Comparison of ENCODE assay signal across 30 cellular contexts in genomic region chr4:173418636-173419035, GRCh38. TPM values are rescaled to one million over a fixed set of nuclear protein-coding genes. Genes with fewer than 3 reads are reported as not detected.
DNase-seq lines count a peak whose midpoint lies in the region; FAIRE-seq and TF ChIP-seq lines count a peak whose summit lies in the region.
"Had no signal": no experiment of that assay in that cellular context is flagged by ENCODE, and none has a peak within 500 bp of the region (broad histone marks: within the 10 kb centered on the region; RNA-seq: fewer than 3 reads in every experiment).

No MANE protein-coding gene starts in this region.

- FAIRE-seq in bronchial epithelial cell (lab: Jason Lieb, UNC) = no peak
- FAIRE-seq in H54 (lab: Jason Lieb, UNC) = no peak
- FAIRE-seq in kidney (lab: Jason Lieb, UNC) = no peak
- FAIRE-seq: astrocyte, D721Med, keratinocyte had no signal

- H3K4me1 ChIP-seq in kidney (ENCODE audit: control insufficient read depth in 1 of 2, insufficient read depth in 1 of 2, low read depth in 1 of 2, low read length in 2 of 2) (no peaks in the 10 kb centered on the region), vagina (peaks cover 4% of the 10 kb centered on the region)

- DNase-seq in GF-D8 (lab: John Stamatoyannopoulos, UW) (peak; percentile 75), NB4 (ENCODE audit: low read depth) (peak; percentile 42), bronchial epithelial cell (ENCODE audit: low read depth) (peak; percentile 36), pulmonary artery endothelial cell (ENCODE audit: low read depth, low spot score) (peak; percentile 35), H54 (ENCODE audit: insufficient read length, low spot score) (no peak), kidney (no peak), vagina (ENCODE audit: extremely low spot score in 2 of 2) (no peak)
- DNase-seq: activated CD4-positive, alpha-beta T cell treated with anti-CD3 and anti-CD28 coated beads for 4 hours; activated effector memory CD4-positive, alpha-beta T cell treated with Interleukin-2 at 50 U/mL for 16 hours; activated naive CD8-positive, alpha-beta T cell treated with anti-CD3 and anti-CD28 coated beads for 36 hours; activated T-cell treated with anti-CD3 and anti-CD28 coated beads for 4 hours; CD4-positive, alpha-beta T cell; head of caudate nucleus; midbrain; natural killer cell; NCI-H1417 treated with DMSO at 0.1 percent for 48 hours; NCI-H2081; NCI-H226; ovary; SK-N-SH; stimulated activated CD4-positive, alpha-beta T cell treated with anti-CD3 and anti-CD28 coated beads, Interleukin-2, amount 100 ng/mL, for 48 hours had no signal

- TF ChIP-seq CTCF in NB4 (IDR thresholded peaks at IDR 0.05; ENCODE audit: low read depth, low read length) = no peak
- no peak for TF ChIP-seq CTCF in bronchial epithelial cell (IDR thresholded peaks at IDR 0.05; ENCODE audit: insufficient read depth, low read length, severe bottlenecking)
- TF ChIP-seq CTCF in kidney (IDR thresholded peaks at IDR 0.05; ENCODE audit: borderline replicate concordance, extremely low read depth, insufficient read depth) = no peak
- TF ChIP-seq CTCF in vagina (IDR thresholded peaks at IDR 0.05) = no peak

- intact Hi-C loops in kidney (cut with DNase I) (no loop called here), vagina (cut with DNase I) (loop anchor here (5.0 kb wide), 1 partner anchor 101 kb away; no protein-coding TSS in a partner anchor)

- H3K9me3 ChIP-seq in kidney (ENCODE audit: control insufficient read depth in 1 of 2, low read length in 2 of 2) (no peaks in the 10 kb centered on the region), vagina (no peaks in the 10 kb centered on the region)
- H3K9me3 ChIP-seq: ovary, SK-N-SH had no signal

- H3K36me3 ChIP-seq in bronchial epithelial cell (ENCODE audit: control insufficient read depth, insufficient read depth, low read length) = no peaks in the 10 kb centered on the region
- H3K36me3 ChIP-seq in kidney (ENCODE audit: control insufficient read depth in 1 of 2, insufficient read depth in 2 of 2, low read length in 2 of 2) = no peaks in the 10 kb centered on the region
- H3K36me3 ChIP-seq in vagina = no peaks in the 10 kb centered on the region
- H3K36me3 ChIP-seq: ovary had no signal

- H3K4me3 ChIP-seq in NB4 (ENCODE audit: low read depth, low read length) = no peak overlapping the region
- H3K4me3 ChIP-seq in bronchial epithelial cell (ENCODE audit: low read depth, low read length) = no peak overlapping the region
- no peak overlapping the region for H3K4me3 ChIP-seq in kidney (ENCODE audit: low read length in 2 of 2)
- H3K4me3 ChIP-seq in vagina = no peak overlapping the region
- H3K4me3 ChIP-seq: GM23338, ovary had no signal

- TF ChIP-seq POLR2A in NB4 (IDR thresholded peaks at IDR 0.05; ENCODE audit: extremely low read depth, insufficient read length) = no peak
- TF ChIP-seq POLR2A in H54 (IDR thresholded peaks at IDR 0.05; ENCODE audit: low read depth, low read length) = no peak
- no peak for TF ChIP-seq POLR2A in vagina (IDR thresholded peaks at IDR 0.05)

- H3K27ac ChIP-seq in kidney (ENCODE audit: low read depth in 2 of 2, low read length in 2 of 2) = no peak overlapping the region
- no peak overlapping the region for H3K27ac ChIP-seq in vagina
- H3K27ac ChIP-seq: epithelial cell of prostate, ovary, VCaP had no signal

- H3K9ac ChIP-seq in kidney (ENCODE audit: low read length in 2 of 2) = no peak overlapping the region
- H3K9ac ChIP-seq: SK-N-SH had no signal

- H3K27me3 ChIP-seq in bronchial epithelial cell (ENCODE audit: control insufficient read depth, insufficient read depth, low read length) (no peaks in the 10 kb centered on the region), vagina (no peaks in the 10 kb centered on the region)
- H3K27me3 ChIP-seq: ovary had no signal

RNA-seq across cellular contexts. Expression of gene SCRG1, which starts 19.7 kb away (rescaled TPM):
- total RNA-seq in bronchial epithelial cell (not detected in 2 replicates), pulmonary artery endothelial cell (not detected in 2 replicates), kidney (1.6 TPM), vagina (0.49 TPM)
- polyA plus RNA-seq in kidney (ENCODE audit: insufficient read depth, low read depth, low replicate concordance) = 0.11 TPM
- total RNA-seq: activated naive CD8-positive, alpha-beta T cell treated with anti-CD3 and anti-CD28 coated beads for 36 hours; CD4-positive, alpha-beta T cell; Daoy; GM23338; natural killer cell; T-helper 2 cell treated with Interferon-gamma antibody and Interleukin-4, amounts not matched to agents 100 ng/mL and 5 ng/mL, for 36 hours had no signal
- polyA plus RNA-seq: IgD-negative memory B cell, keratinocyte had no signal

RNA-seq across cellular contexts. Expression of gene SAP30, which starts 47.9 kb away (rescaled TPM):
- total RNA-seq in bronchial epithelial cell = 5.9 and 11.1 TPM in 2 replicates
- total RNA-seq in pulmonary artery endothelial cell = 19.3 and 35.9 TPM in 2 replicates
- total RNA-seq in kidney = 16.5 TPM
- 6.7 TPM for polyA plus RNA-seq in kidney (ENCODE audit: insufficient read depth, low read depth, low replicate concordance)
- 13.0 TPM for total RNA-seq in vagina

Comparison
In these comparisons a context has a peak if more than half of its experiments do, and no peak if none do; other contexts are left out.
1. DNase-seq: peak in GF-D8 (single experiment), NB4 (single experiment), bronchial epithelial cell (single experiment) and pulmonary artery endothelial cell (single experiment); none in H54 (single experiment), kidney (single experiment) and vagina (0 of 2).